Comparison of ENCODE assay signal across 27 cellular contexts in the genomic region with DNA sequence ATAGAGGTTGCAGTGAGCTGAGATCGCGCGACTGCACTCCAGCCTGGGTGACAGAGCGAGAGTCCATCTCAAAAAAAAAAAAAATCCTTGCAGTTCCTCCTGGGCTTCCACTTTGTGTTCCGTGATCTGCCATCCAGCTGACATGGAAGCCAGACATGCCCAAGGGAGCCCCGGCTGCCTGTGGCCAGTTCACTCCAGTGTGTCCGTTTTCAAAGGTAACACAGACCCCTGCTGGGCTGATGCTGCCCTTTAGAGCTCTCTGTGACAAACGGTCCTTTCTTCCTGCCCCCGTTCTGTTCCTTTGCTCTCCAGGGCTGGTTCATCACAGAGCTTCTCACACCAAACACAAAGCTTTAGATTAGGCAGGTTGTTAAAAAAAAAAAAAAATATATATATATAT.
DNase-seq lines count a peak whose midpoint lies in the region; ATAC-seq, FAIRE-seq and TF ChIP-seq lines count a peak whose summit lies in the region.
"Had no signal": no experiment of that assay in that cellular context is flagged by ENCODE, and none has a peak within 500 bp of the region (broad histone marks: within the 10 kb centered on the region; RNA-seq: fewer than 3 reads in every experiment).

No MANE protein-coding gene starts in this region.

- H3K4me1 Mint-ChIP-seq in neural crest cell (peaks cover 5% of the 10 kb centered on the region), T-helper 17 cell (no peaks in the 10 kb centered on the region)
- H3K4me1 Mint-ChIP-seq: activated CD4-positive, alpha-beta T cell treated with anti-CD3 and anti-CD28 coated beads for 36 hours had no signal

- POLR2A ChIA-PET in K562 (lab: Yijun Ruan, JAX), result interaction anchor here (0.6 kb wide), 1 partner anchor 234 kb away, joined by 3 read pairs; no protein-coding TSS in a partner anchor

- H2AFZ ChIP-seq in K562 (ENCODE audit: low read depth, low read length), result no peak overlapping the region

- no peaks in the 10 kb centered on the region for H3K9me3 ChIP-seq in K562 (replicated peaks; ENCODE audit: control insufficient read depth, insufficient read depth, low read depth, low read length)
- H3K9me3 ChIP-seq in T-helper 17 cell (ENCODE audit: control insufficient read depth, low read length, poor library complexity, severe bottlenecking), result no peaks in the 10 kb centered on the region
- no peaks in the 10 kb centered on the region for H3K9me3 ChIP-seq in effector memory CD4-positive, alpha-beta T cell (ENCODE audit: control insufficient read depth, low read length)
- H3K9me3 ChIP-seq: lower lobe of right lung, pancreas, right atrium auricular region, SJSA1 had no signal

- no peak overlapping the region for H3K4me2 ChIP-seq in K562 (ENCODE audit: insufficient read depth, low read length)

- CTCF ChIA-PET in K562 (lab: Yijun Ruan, JAX; ENCODE audit: low intra/inter-chr PET ratio), result interaction anchor here (1.5 kb wide), 1 partner anchor 275 kb away, joined by 4 read pairs; no protein-coding TSS in a partner anchor

- no peaks in the 10 kb centered on the region for H3K36me3 ChIP-seq in K562 (ENCODE audit: control insufficient read depth, insufficient read depth, low read length)
- H3K36me3 ChIP-seq in effector memory CD4-positive, alpha-beta T cell (ENCODE audit: control insufficient read depth, insufficient read depth, low read length), result no peaks in the 10 kb centered on the region
- H3K36me3 ChIP-seq: lower lobe of right lung, pancreas, right atrium auricular region, SJSA1 had no signal

- H3K27ac Mint-ChIP-seq in neural crest cell (ENCODE audit: unreplicated experiment), result peak overlapping the region; percentile 84
- no peak overlapping the region for H3K27ac Mint-ChIP-seq in T-helper 17 cell
- H3K27ac Mint-ChIP-seq: activated CD4-positive, alpha-beta T cell treated with anti-CD3 and anti-CD28 coated beads for 36 hours; natural killer cell treated with Interleukin-12 subunit alpha and Interleukin-12 subunit beta and Interleukin-15 and Interleukin-18, amount 100 ng/mL, for 72 hours had no signal

- H3K9ac ChIP-seq in K562 (ENCODE audit: insufficient read depth in 1 of 2, low read depth in 2 of 2, low read length in 2 of 2), result no peak overlapping the region

- intact Hi-C loops in K562 (cut with micrococcal nuclease), result loop anchor here (10.0 kb wide), 1 partner anchor 295 kb away; no protein-coding TSS in a partner anchor

- no TSS peak for BruUV-seq in K562 (replicated peaks; lab: Mats Ljungman, UMichigan)

- no peak overlapping the region for H3K4me3 ChIP-seq in K562
- no peak overlapping the region for H3K4me3 ChIP-seq in effector memory CD4-positive, alpha-beta T cell (ENCODE audit: insufficient read depth, low read depth, low read length, poor library complexity, severe bottlenecking)
- H3K4me3 ChIP-seq: dorsolateral prefrontal cortex, lower lobe of right lung, pancreas, right atrium auricular region, SJSA1 had no signal

- no peak for FAIRE-seq in K562 (lab: Jason Lieb, UNC)
- FAIRE-seq: endothelial cell of umbilical vein, GM12892, keratinocyte, pancreas had no signal

- no peaks in the 10 kb centered on the region for H3K9me3 Mint-ChIP-seq in neural crest cell
- H3K9me3 Mint-ChIP-seq: natural killer cell treated with Interleukin-12 subunit alpha and Interleukin-12 subunit beta and Interleukin-15 and Interleukin-18, amount 100 ng/mL, for 72 hours had no signal

- TF ChIP-seq CTCF in GM12872 (IDR thresholded peaks at IDR 0.05; ENCODE audit: insufficient read depth, low read depth, low read length), result 0 out of 3 replicates have a peak, but pooled peaks have one; percentile 1
- TF ChIP-seq CTCF in K562 (IDR thresholded peaks at IDR 0.05 in 2 of 3, conservative IDR thresholded peaks at IDR 0.05 in 1 of 3; ENCODE audit: insufficient read depth in 2 of 3, low read depth in 1 of 3, low read length in 3 of 3), result peak in 1 of 3 experiments; percentile 10; a peak in 1 of 6 replicates
- no peak for TF ChIP-seq CTCF in neural crest cell (conservative IDR thresholded peaks at IDR 0.05)

- peak; percentile 41 for DNase-seq in NCI-H146 treated with DMSO at 0.1 percent for 48 hours (lab: John Stamatoyannopoulos, UW; ENCODE audit: unreplicated experiment)
- DNase-seq in K562 (ENCODE audit: extremely low read depth in 1 of 4, low spot score in 3 of 4), result no peak
- DNase-seq in neural crest cell (ENCODE audit: low read depth, low spot score), result peak; percentile 25
- no peak for DNase-seq in T-helper 17 cell
- DNase-seq in effector memory CD4-positive, alpha-beta T cell, result no peak
- DNase-seq: activated CD4-positive, alpha-beta T cell treated with anti-CD3 and anti-CD28 coated beads for 36 hours; activated gamma-delta T cell; activated T-cell treated with anti-CD3 and anti-CD28 coated beads for 4 hours; C1 segment of cervical spinal cord; Calu3; dorsolateral prefrontal cortex; lower lobe of right lung; NCI-H1930; NCI-H226; NCI-H748 treated with DMSO at 0.1 percent for 48 hours; pancreas; stimulated activated CD4-positive, alpha-beta T cell treated with anti-CD3 and anti-CD28 coated beads, Interleukin-2, amount 100 ng/mL, for 24 hours; T-helper 2 cell had no signal

- TF ChIP-seq POLR2A in K562 (conservative IDR thresholded peaks at IDR 0.05), result no peak

- in situ Hi-C loops in K562 (cut with MboI), result no loop called here

- no peak overlapping the region for H3K27ac ChIP-seq in K562 (ENCODE audit: extremely low read depth, low read depth, low read length)
- H3K27ac ChIP-seq in effector memory CD4-positive, alpha-beta T cell (ENCODE audit: insufficient read depth, low read length, poor library complexity, severe bottlenecking), result no peak overlapping the region
- H3K27ac ChIP-seq: dorsolateral prefrontal cortex, lower lobe of right lung, pancreas, right atrium auricular region, SJSA1 had no signal

- no peak for TF ChIP-seq EP300 in K562 (IDR thresholded peaks at IDR 0.05; ENCODE audit: low read length)

- H4K20me1 ChIP-seq in K562 (replicated peaks; ENCODE audit: control insufficient read depth, insufficient read depth, low read length), result no peaks in the 10 kb centered on the region

- H3K27me3 ChIP-seq in K562 (ENCODE audit: control insufficient read depth in 2 of 2, insufficient read depth in 2 of 2, low read length in 2 of 2), result peaks cover 2 to 54% of the 10 kb centered on the region in 2 experiments; a peak in 3 of 5 replicates
- no peaks in the 10 kb centered on the region for H3K27me3 ChIP-seq in effector memory CD4-positive, alpha-beta T cell (replicated peaks; ENCODE audit: control insufficient read depth, insufficient read depth, low read length, poor library complexity, severe bottlenecking)
- H3K27me3 ChIP-seq: pancreas, right atrium auricular region, SJSA1 had no signal

- H3K4me3 Mint-ChIP-seq in neural crest cell, result no peak overlapping the region
- no peak overlapping the region for H3K4me3 Mint-ChIP-seq in T-helper 17 cell
- H3K4me3 Mint-ChIP-seq: activated CD4-positive, alpha-beta T cell treated with anti-CD3 and anti-CD28 coated beads for 36 hours; natural killer cell treated with Interleukin-12 subunit alpha and Interleukin-12 subunit beta and Interleukin-15 and Interleukin-18, amount 100 ng/mL, for 72 hours had no signal

- H3K27me3 Mint-ChIP-seq in neural crest cell (ENCODE audit: low read depth) (no peaks in the 10 kb centered on the region), T-helper 17 cell (peaks cover 10% of the 10 kb centered on the region)
- H3K27me3 Mint-ChIP-seq: activated CD4-positive, alpha-beta T cell treated with anti-CD3 and anti-CD28 coated beads for 36 hours had no signal

- ATAC-seq in K562, result peak; percentile 44; the same call in 2 of the 3 replicates
- ATAC-seq in GM18907 (IDR thresholded peaks at IDR 0.05; ENCODE audit: unreplicated experiment), result no peak
- ATAC-seq in T-helper 17 cell, result no peak
- ATAC-seq: activated CD4-positive, alpha-beta T cell treated with anti-CD3 and anti-CD28 coated beads for 36 hours; HCT116; lower lobe of right lung; natural killer cell treated with Interleukin-12 subunit alpha and Interleukin-12 subunit beta and Interleukin-15 and Interleukin-18, amount 100 ng/mL, for 72 hours; pancreas had no signal

- no peaks in the 10 kb centered on the region; a peak in 1 of 5 replicates for H3K4me1 ChIP-seq in K562 (replicated peaks in 1 of 2; ENCODE audit: control insufficient read depth in 2 of 2, insufficient read depth in 2 of 2, low read length in 2 of 2)
- H3K4me1 ChIP-seq in effector memory CD4-positive, alpha-beta T cell (ENCODE audit: control insufficient read depth, insufficient read depth, low read length, poor library complexity, severe bottlenecking), result no peaks in the 10 kb centered on the region
- H3K4me1 ChIP-seq: pancreas, right atrium auricular region, SJSA1 had no signal

- H3K9me1 ChIP-seq in K562 (ENCODE audit: control insufficient read depth, insufficient read depth, low read length), result no peaks in the 10 kb centered on the region

- 3% methylated on average over 5 of the region's 9 CpGs for WGBS in K562 (ENCODE audit: insufficient coverage, low coverage, missing lambda C conversion rate)

- TF ChIP-seq RAD21 in K562 (CRISPR knock-in tag; conservative IDR thresholded peaks at IDR 0.05 in 1 of 2, IDR thresholded peaks at IDR 0.05 in 1 of 2), result no peak

- no peaks in the 10 kb centered on the region for H3K79me2 ChIP-seq in K562 (ENCODE audit: control insufficient read depth, insufficient read depth, low read length)

- H3K36me3 Mint-ChIP-seq in neural crest cell (ENCODE audit: low read depth) (no peaks in the 10 kb centered on the region), T-helper 17 cell (ENCODE audit: low read depth) (no peaks in the 10 kb centered on the region)
- H3K36me3 Mint-ChIP-seq: natural killer cell treated with Interleukin-12 subunit alpha and Interleukin-12 subunit beta and Interleukin-15 and Interleukin-18, amount 100 ng/mL, for 72 hours had no signal

TF ChIP-seq in K562, 482 proteins besides CTCF, POLR2A, EP300 and RAD21 (continues in another document):
- TF ChIP-seq FUS (optimal IDR thresholded peaks at IDR 0.05; ENCODE audit: low read depth, low read length) (no peak), SAP30 (IDR thresholded peaks at IDR 0.05; ENCODE audit: borderline replicate concordance, insufficient read depth, low read depth, low read length, poor library complexity, severe bottlenecking) (no peak), GABPB1 (CRISPR knock-in tag; IDR thresholded peaks at IDR 0.05) (no peak), CSDE1 (IDR thresholded peaks at IDR 0.05) (no peak), ATF1 (CRISPR knock-in tag; IDR thresholded peaks at IDR 0.05) (no peak), ATF1 (tag; IDR thresholded peaks at IDR 0.05) (no peak), TAF7 (tag; IDR thresholded peaks at IDR 0.05) (no peak)

Comparison
In these comparisons a context has a peak if more than half of its experiments do, and no peak if none do; other contexts are left out.
1. DNase-seq: peak in NCI-H146 treated with DMSO at 0.1 percent for 48 hours (single experiment) and neural crest cell (single experiment); none in K562 (0 of 4), T-helper 17 cell (0 of 3) and effector memory CD4-positive, alpha-beta T cell (0 of 3).